In genomic region chr2:200687938-200688920, GRCh38 we compare ENCODE assay signal across 22 cellular contexts.
DNase-seq lines count a peak whose midpoint lies in the region; ATAC-seq lines count a peak whose summit lies in the region.
"Had no signal": no experiment of that assay in that cellular context is flagged by ENCODE, and none has a peak within 500 bp of the region (broad histone marks: within the 10 kb centered on the region; RNA-seq: fewer than 3 reads in every experiment).

No MANE protein-coding gene starts in this region.

- H4K20me1 ChIP-seq in BLaER1, result no peaks in the 10 kb centered on the region

- H3K4me1 ChIP-seq in BLaER1, result peaks cover 32% of the 10 kb centered on the region
- no peaks in the 10 kb centered on the region for H3K4me1 ChIP-seq in CD8-positive, alpha-beta memory T cell (ENCODE audit: insufficient read depth, low read length)

- intact Hi-C loops in cardiac septum (cut with DNase I), result no loop called here

- peaks cover 16% of the 10 kb centered on the region; the same call in 1 of the 2 replicates for H3K9me3 ChIP-seq in BLaER1
- no peaks in the 10 kb centered on the region for H3K9me3 ChIP-seq in CD8-positive, alpha-beta memory T cell (ENCODE audit: low read length)
- H3K9me3 ChIP-seq: Caco-2, SK-N-SH had no signal

- no peaks in the 10 kb centered on the region for H3K4me1 Mint-ChIP-seq in CD8-positive, alpha-beta memory T cell
- H3K4me1 Mint-ChIP-seq: H9, IgD-negative memory B cell had no signal

- DNase-seq in LHCN-M2 (ENCODE audit: low read depth) (peak; percentile 31), DMS 273 (lab: John Stamatoyannopoulos, UW; ENCODE audit: unreplicated experiment) (no peak), cardiac septum (ENCODE audit: low spot score) (no peak)
- no peak for DNase-seq in CD8-positive, alpha-beta memory T cell
- DNase-seq: Caco-2, DND-41, GM23248, H9, NCI-H1105 treated with DMSO at 0.1 percent for 48 hours, NCI-H2029 treated with DMSO at 0.1 percent for 48 hours, NCI-H2171 treated with DMSO at 0.1 percent for 48 hours, NCI-H524 treated with DMSO at 0.1 percent for 48 hours, PC-3, RPMI8226, SHP77, SK-N-SH had no signal

- H3K9me3 Mint-ChIP-seq in CD8-positive, alpha-beta memory T cell, result no peaks in the 10 kb centered on the region
- H3K9me3 Mint-ChIP-seq: IgD-negative memory B cell had no signal

- POLR2A ChIA-PET in CD8-positive, alpha-beta memory T cell (lab: Charles Lee), result no interaction called here

- H3K27me3 Mint-ChIP-seq in CD8-positive, alpha-beta memory T cell, result peaks cover 0 to 17% of the 10 kb centered on the region in 2 donors

- ATAC-seq in HG02981 (IDR thresholded peaks at IDR 0.05; ENCODE audit: unreplicated experiment), result no peak
- ATAC-seq: GM12878, PC-3 had no signal

- peaks cover 0 to 4% (median 0%) of the 10 kb centered on the region in 3 donors for H3K36me3 Mint-ChIP-seq in CD8-positive, alpha-beta memory T cell

- H3K9ac ChIP-seq in BLaER1, result no peak overlapping the region
- H3K9ac ChIP-seq: GM23248, SK-N-SH had no signal

- H3K4me3 ChIP-seq in BLaER1, result no peak overlapping the region
- H3K4me3 ChIP-seq in CD8-positive, alpha-beta memory T cell (ENCODE audit: low read length), result no peak overlapping the region
- H3K4me3 ChIP-seq: GM12878, GM23248 had no signal

- no peaks in the 10 kb centered on the region for H3K36me3 ChIP-seq in BLaER1
- no peaks in the 10 kb centered on the region for H3K36me3 ChIP-seq in CD8-positive, alpha-beta memory T cell (ENCODE audit: insufficient read depth, low read length)

- no peak overlapping the region for H3K27ac Mint-ChIP-seq in CD8-positive, alpha-beta memory T cell
- H3K27ac Mint-ChIP-seq: IgD-negative memory B cell had no signal

- peak overlapping the region; percentile 46 for H3K4me2 ChIP-seq in BLaER1
- H3K4me2 ChIP-seq: SK-N-SH had no signal

- H3K27me3 ChIP-seq in BLaER1, result no peaks in the 10 kb centered on the region
- no peaks in the 10 kb centered on the region for H3K27me3 ChIP-seq in layer of hippocampus (ENCODE audit: control insufficient read depth, insufficient read depth, low read length)
- no peaks in the 10 kb centered on the region for H3K27me3 ChIP-seq in CD8-positive, alpha-beta memory T cell (ENCODE audit: insufficient read depth, low read length, poor library complexity, severe bottlenecking)

- H3K27ac ChIP-seq in BLaER1 (peak overlapping the region; percentile 41), angular gyrus (ENCODE audit: low read depth, low read length) (peak overlapping the region; percentile 23), layer of hippocampus (ENCODE audit: low read depth, low read length) (peak overlapping the region; percentile 1)
- H3K27ac ChIP-seq in CD8-positive, alpha-beta memory T cell (ENCODE audit: low read depth, low read length), result no peak overlapping the region
- H3K27ac ChIP-seq: GM23248 had no signal

- no peak overlapping the region for H3K4me3 Mint-ChIP-seq in CD8-positive, alpha-beta memory T cell
- H3K4me3 Mint-ChIP-seq: H9, IgD-negative memory B cell had no signal

- CTCF ChIA-PET in CD8-positive, alpha-beta memory T cell (lab: Charles Lee), result no interaction called here
